1 cellular context compared by ENCODE assay signal in the genomic region with DNA sequence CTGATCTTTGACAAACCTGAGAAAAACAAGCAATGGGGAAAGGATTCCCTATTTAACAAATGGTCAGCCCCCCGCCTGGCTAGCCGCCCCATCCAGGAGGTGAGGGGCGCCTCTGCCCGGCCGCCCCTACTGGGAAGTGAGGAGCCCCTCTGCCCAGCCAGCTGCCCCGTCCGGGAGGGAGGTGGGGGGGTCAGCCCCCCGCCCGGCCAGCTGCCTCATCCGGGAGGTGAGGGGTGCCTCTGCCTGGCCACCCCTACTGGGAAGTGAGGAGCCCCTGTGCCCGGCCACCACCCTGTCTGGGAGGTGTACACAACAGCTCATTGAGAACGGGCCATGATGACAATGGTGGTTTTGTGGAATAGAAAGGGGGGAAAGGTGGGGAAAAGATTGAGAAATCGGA.
A peak's percentile ranks its signal among the peaks of the same experiment; 100 is the strongest.
DNase-seq lines count a peak whose midpoint lies in the region; TF ChIP-seq lines count a peak whose summit lies in the region.
"Not testable (repeated sequence)": the region's sequence is repeated elsewhere in the genome, so short reads cannot be mapped to it uniquely, and the experiment has no call there.

No MANE protein-coding gene starts in this region.

- not testable (repeated sequence) for H3K27me3 ChIP-seq in sigmoid colon

- 92 to 96% methylated on average over 13 of the region's 13 CpGs for WGBS in sigmoid colon, 2 donors

- TF ChIP-seq CTCF in sigmoid colon (IDR thresholded peaks at IDR 0.05) = not testable (repeated sequence)

- peak; percentile 52 for DNase-seq in sigmoid colon

- H3K27ac ChIP-seq in sigmoid colon = not testable (repeated sequence)

- not testable (repeated sequence) for H3K9me3 ChIP-seq in sigmoid colon

- TF ChIP-seq POLR2A in sigmoid colon (IDR thresholded peaks at IDR 0.05) = not testable (repeated sequence)

- intact Hi-C loops in sigmoid colon (cut with DNase I) = not testable (repeated sequence)

- not testable (repeated sequence) for H3K4me1 ChIP-seq in sigmoid colon

- not testable (repeated sequence) for TF ChIP-seq EP300 in sigmoid colon (IDR thresholded peaks at IDR 0.05)

- not testable (repeated sequence) for H3K4me3 ChIP-seq in sigmoid colon

- not testable (repeated sequence) for H3K36me3 ChIP-seq in sigmoid colon
